In the genomic region with DNA sequence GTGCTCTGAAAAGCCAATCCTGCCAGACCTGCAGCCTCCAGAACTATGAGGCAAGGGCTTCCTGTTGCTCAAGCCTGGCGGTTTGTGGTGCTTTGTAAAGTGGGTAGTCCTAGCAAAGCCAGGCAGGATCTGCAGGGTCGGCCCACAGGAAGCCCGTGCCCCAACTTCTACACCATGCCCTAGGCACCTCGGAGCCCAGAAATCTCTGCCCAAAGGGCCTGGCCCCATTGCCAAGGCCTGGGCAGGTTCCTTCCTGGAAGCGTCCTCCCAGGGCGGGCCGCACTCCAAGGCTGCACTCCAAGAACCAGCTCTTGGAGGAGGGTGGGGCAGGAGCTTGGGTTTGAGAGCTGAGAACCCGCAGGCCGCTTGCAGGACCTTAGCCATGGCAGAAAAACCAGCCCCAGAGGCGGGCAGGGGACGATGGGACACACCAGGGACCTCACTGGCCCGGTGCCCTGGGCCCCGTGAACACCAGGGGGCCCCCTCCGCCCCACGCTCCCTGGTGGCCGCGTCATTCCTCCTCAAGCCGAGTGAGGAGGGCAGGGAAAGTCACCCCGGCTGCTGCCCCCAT, we compare ENCODE assay signal across 12 cellular contexts. TPM values are rescaled to one million over a fixed set of nuclear protein-coding genes. Genes with fewer than 3 reads are reported as not detected.
DNase-seq lines count a peak whose midpoint lies in the region; ATAC-seq and TF ChIP-seq lines count a peak whose summit lies in the region.
"Had no signal": no experiment of that assay in that cellular context is flagged by ENCODE, and none has a peak within 500 bp of the region (broad histone marks: within the 10 kb centered on the region; RNA-seq: fewer than 3 reads in every experiment).

No MANE protein-coding gene starts in this region.

- no peak overlapping the region for H4K91ac ChIP-seq in trophoblast cell (ENCODE audit: low read depth, low read length)

- H3F3A ChIP-seq in OCI-LY1 (ENCODE audit: insufficient read depth, low read length) = no peaks in the 10 kb centered on the region

- H2AFZ ChIP-seq in OCI-LY1 (ENCODE audit: low read length) = no peak overlapping the region
- no peak overlapping the region for H2AFZ ChIP-seq in trophoblast cell (ENCODE audit: insufficient read depth, low read length, poor library complexity)

- H3K4me3 Mint-ChIP-seq in activated naive CD8-positive, alpha-beta T cell treated with anti-CD3 and anti-CD28 coated beads, Interleukin-2, amount 50 U/mL, for 24 hours = no peak overlapping the region
- H3K4me3 Mint-ChIP-seq: central memory CD8-positive, alpha-beta T cell had no signal

- H3K9me3 Mint-ChIP-seq in activated naive CD8-positive, alpha-beta T cell treated with anti-CD3 and anti-CD28 coated beads, Interleukin-2, amount 50 U/mL, for 24 hours = no peaks in the 10 kb centered on the region
- H3K9me3 Mint-ChIP-seq: central memory CD8-positive, alpha-beta T cell had no signal

- no peak overlapping the region for H4K8ac ChIP-seq in trophoblast cell (ENCODE audit: low read depth, low read length)

- no peak overlapping the region for H3K27ac Mint-ChIP-seq in activated naive CD8-positive, alpha-beta T cell treated with anti-CD3 and anti-CD28 coated beads, Interleukin-2, amount 50 U/mL, for 24 hours

- H3K9ac ChIP-seq in OCI-LY1 (ENCODE audit: low read length) (no peak overlapping the region), trophoblast cell (ENCODE audit: low read length) (no peak overlapping the region)

- TF ChIP-seq CTCF in OCI-LY1 (IDR thresholded peaks at IDR 0.05; ENCODE audit: low read length) (peak; percentile 26; the same call in 1 of the 2 replicates), cardiac muscle cell (IDR thresholded peaks at IDR 0.05; ENCODE audit: low read depth, low read length) (peak; percentile 46)

- no peak overlapping the region for H3K4me3 ChIP-seq in H7 (ENCODE audit: insufficient read depth, low read depth, low read length)
- H3K4me3 ChIP-seq in OCI-LY1 (ENCODE audit: low read depth, low read length, poor library complexity, severe bottlenecking) = no peak overlapping the region
- no peak overlapping the region for H3K4me3 ChIP-seq in cardiac muscle cell
- no peak overlapping the region for H3K4me3 ChIP-seq in trophoblast cell (ENCODE audit: low read depth, low read length)

- H3K14ac ChIP-seq in trophoblast cell (ENCODE audit: low read length) = no peak overlapping the region

- peaks cover 2% of the 10 kb centered on the region for H3K4me1 Mint-ChIP-seq in activated naive CD8-positive, alpha-beta T cell treated with anti-CD3 and anti-CD28 coated beads, Interleukin-2, amount 50 U/mL, for 24 hours
- H3K4me1 Mint-ChIP-seq: central memory CD8-positive, alpha-beta T cell had no signal

- no peaks in the 10 kb centered on the region for H3K9me2 ChIP-seq in OCI-LY1 (ENCODE audit: low read depth, low read length)

- H3K27me3 Mint-ChIP-seq in activated naive CD8-positive, alpha-beta T cell treated with anti-CD3 and anti-CD28 coated beads, Interleukin-2, amount 50 U/mL, for 24 hours = no peaks in the 10 kb centered on the region
- H3K27me3 Mint-ChIP-seq: central memory CD8-positive, alpha-beta T cell had no signal

- H2AK5ac ChIP-seq in trophoblast cell (ENCODE audit: low read length) = peak overlapping the region; percentile 40

- H3K79me1 ChIP-seq in trophoblast cell (ENCODE audit: low read length) = no peaks in the 10 kb centered on the region

- no peak overlapping the region for H3K23ac ChIP-seq in trophoblast cell (ENCODE audit: low read length)

- DNase-seq in H7 = peak; percentile 74
- DNase-seq in cardiac muscle cell (ENCODE audit: low read depth in 1 of 2, low spot score in 1 of 2) = peak in 1 of 2 donors; percentile 72
- no peak for DNase-seq in trophoblast cell
- no peak for DNase-seq in HuH-7.5 (ENCODE audit: low spot score)
- no peak for DNase-seq in NCI-H2081 (lab: John Stamatoyannopoulos, UW)
- no peak for DNase-seq in stimulated activated naive CD4-positive, alpha-beta T cell treated with Interleukin-2 at 50 U/mL for 16 hours (lab: John Stamatoyannopoulos, UW)
- DNase-seq in activated naive CD8-positive, alpha-beta T cell treated with anti-CD3 and anti-CD28 coated beads, Interleukin-2, amount 50 U/mL, for 24 hours = no peak
- DNase-seq: activated T-cell treated with anti-CD3 and anti-CD28 coated beads, Interleukin-2, amount 50 U/mL, for 48 hours; stimulated activated CD4-positive, alpha-beta T cell treated with anti-CD3 and anti-CD28 coated beads, Interleukin-12 subunit alpha, Interleukin-12 subunit beta, amount 100 ng/mL, for 4 hours; stimulated activated naive CD4-positive, alpha-beta T cell had no signal

- H3K79me2 ChIP-seq in OCI-LY1 (ENCODE audit: insufficient read depth, low read length) = no peaks in the 10 kb centered on the region
- H3K79me2 ChIP-seq in trophoblast cell (ENCODE audit: control insufficient read depth, insufficient read depth, low read length, poor library complexity) = no peaks in the 10 kb centered on the region

- H3K4me2 ChIP-seq in OCI-LY1 (ENCODE audit: low read length) (no peak overlapping the region), trophoblast cell (ENCODE audit: low read length) (no peak overlapping the region)

- no peaks in the 10 kb centered on the region for H3K36me3 Mint-ChIP-seq in activated naive CD8-positive, alpha-beta T cell treated with anti-CD3 and anti-CD28 coated beads, Interleukin-2, amount 50 U/mL, for 24 hours (ENCODE audit: low read depth)

- ATAC-seq in activated naive CD8-positive, alpha-beta T cell treated with anti-CD3 and anti-CD28 coated beads, Interleukin-2, amount 50 U/mL, for 24 hours = no peak

- peak overlapping the region; percentile 10 for H2BK12ac ChIP-seq in trophoblast cell (ENCODE audit: low read length)

- no peaks in the 10 kb centered on the region; the same call in 1 of the 2 replicates for H3K27me3 ChIP-seq in H7 (ENCODE audit: control insufficient read depth, insufficient read depth, low read length)
- H3K27me3 ChIP-seq in OCI-LY1 (ENCODE audit: insufficient read depth, low read length) = no peaks in the 10 kb centered on the region; the same call in 1 of the 2 replicates
- no peaks in the 10 kb centered on the region for H3K27me3 ChIP-seq in cardiac muscle cell
- H3K27me3 ChIP-seq in trophoblast cell (ENCODE audit: insufficient read depth, low read length) = no peaks in the 10 kb centered on the region

- peak overlapping the region; percentile 10 for H2BK120ac ChIP-seq in trophoblast cell (ENCODE audit: insufficient read depth, low read length, poor library complexity)

- no peak overlapping the region for H3K18ac ChIP-seq in trophoblast cell (ENCODE audit: low read length)

- no peaks in the 10 kb centered on the region for H4K20me1 ChIP-seq in OCI-LY1 (ENCODE audit: insufficient read depth, low read length)

- H3K4ac ChIP-seq in trophoblast cell (ENCODE audit: low read depth, low read length) = no peak overlapping the region

- H3K4me1 ChIP-seq in OCI-LY1 (ENCODE audit: insufficient read depth, low read length, severe bottlenecking) (no peaks in the 10 kb centered on the region), cardiac muscle cell (ENCODE audit: low read depth) (no peaks in the 10 kb centered on the region), trophoblast cell (ENCODE audit: control insufficient read depth in 1 of 2, insufficient read depth in 2 of 2, low read length in 2 of 2) (peaks cover 10 to 11% of the 10 kb centered on the region in 2 experiments)

- no peak overlapping the region for H4K12ac ChIP-seq in trophoblast cell (ENCODE audit: low read depth, low read length)

- no peaks in the 10 kb centered on the region for H3K36me3 ChIP-seq in H7 (replicated peaks; ENCODE audit: control insufficient read depth, insufficient read depth, low read length)
- no peaks in the 10 kb centered on the region for H3K36me3 ChIP-seq in OCI-LY1 (ENCODE audit: insufficient read depth, low read length)
- no peaks in the 10 kb centered on the region for H3K36me3 ChIP-seq in cardiac muscle cell
- peaks cover 0 to 2% of the 10 kb centered on the region in 2 experiments for H3K36me3 ChIP-seq in trophoblast cell (ENCODE audit: control insufficient read depth in 1 of 2, insufficient read depth in 2 of 2, low read length in 2 of 2)

- WGBS in trophoblast cell (ENCODE audit: extremely low coverage, insufficient coverage, insufficient read length) = no CpG with 5 or more reads among the region's 19 CpGs

- H2BK5ac ChIP-seq in trophoblast cell (ENCODE audit: low read depth, low read length, poor library complexity) = no peak overlapping the region

- peaks cover 9% of the 10 kb centered on the region; the same call in 1 of the 2 replicates for H3K9me3 ChIP-seq in OCI-LY1 (ENCODE audit: low read length)
- H3K9me3 ChIP-seq in cardiac muscle cell (ENCODE audit: low read depth) = no peaks in the 10 kb centered on the region
- peaks cover 7% of the 10 kb centered on the region for H3K9me3 ChIP-seq in trophoblast cell (ENCODE audit: insufficient read depth, low read depth, low read length)

- H3K27ac ChIP-seq in OCI-LY1 (ENCODE audit: low read depth, low read length, poor library complexity, severe bottlenecking) (no peak overlapping the region), cardiac muscle cell (no peak overlapping the region), trophoblast cell (ENCODE audit: low read depth, low read length) (no peak overlapping the region)

RNA-seq across cellular contexts. Expression of a gene that starts 37.2 kb away (rescaled TPM):
- 38.7 and 58.2 TPM in 2 replicates for total RNA-seq in H7 (2014; rRNA removed; shearing (Covaris generic))
- 626 and 780 TPM in 2 replicates for total RNA-seq in cardiac muscle cell
- 409 and 527 TPM in 2 replicates for polyA plus RNA-seq in cardiac muscle cell
- 277 and 280 TPM in 2 replicates for polyA plus RNA-seq in trophoblast cell (2013)

Comparison
In these comparisons a context has a peak if more than half of its experiments do, and no peak if none do; other contexts are left out.
1. RNA of a gene that starts 37.2 kb away (total RNA-seq): 626 to 780 TPM in cardiac muscle cell; 38.7 to 58.2 TPM in H7; every median in the first group is over 10 times any median in the second.